Comparison of ENCODE assay signal across 14 cellular contexts in genomic region chr7:92119213-92119759, GRCh38. TPM values are rescaled to one million over a fixed set of nuclear protein-coding genes. Genes with fewer than 3 reads are reported as not detected.
A peak's percentile ranks its signal among the peaks of the same experiment; 100 is the strongest.
DNase-seq lines count a peak whose midpoint lies in the region; TF ChIP-seq lines count a peak whose summit lies in the region.
"Had no signal": no experiment of that assay in that cellular context is flagged by ENCODE, and none has a peak within 500 bp of the region (broad histone marks: within the 10 kb centered on the region; RNA-seq: fewer than 3 reads in every experiment).

No MANE protein-coding gene starts in this region.

- H3K4me2 ChIP-seq in Loucy (ENCODE audit: low read depth, low read length, poor library complexity, severe bottlenecking), result peak overlapping the region; percentile 55

- H3K9me3 Mint-ChIP-seq in T-helper 1 cell treated with Interleukin-12 subunit alpha and Interleukin-12 subunit beta and Interleukin-4 antibody, amounts not matched to agents 30 μg/mL and 1 μg/mL, for 36 hours, result peaks cover 5% of the 10 kb centered on the region
- H3K9me3 Mint-ChIP-seq in chondrocyte (ENCODE audit: low read depth) (peaks cover 17% of the 10 kb centered on the region), neural crest cell (no peaks in the 10 kb centered on the region)
- H3K9me3 Mint-ChIP-seq in CD8-positive, alpha-beta memory T cell, result no peaks in the 10 kb centered on the region

- H3K4me1 ChIP-seq in Loucy (ENCODE audit: insufficient read depth, low read length, poor library complexity, severe bottlenecking), result peaks cover 37% of the 10 kb centered on the region
- H3K4me1 ChIP-seq in CD8-positive, alpha-beta memory T cell (ENCODE audit: insufficient read depth, low read length), result no peaks in the 10 kb centered on the region

- peaks cover 62% of the 10 kb centered on the region for H3K36me3 Mint-ChIP-seq in T-helper 1 cell treated with Interleukin-12 subunit alpha and Interleukin-12 subunit beta and Interleukin-4 antibody, amounts not matched to agents 30 μg/mL and 1 μg/mL, for 36 hours (ENCODE audit: low read depth)
- H3K36me3 Mint-ChIP-seq in chondrocyte (ENCODE audit: low read depth), result peaks cover 37% of the 10 kb centered on the region
- peaks cover 46% of the 10 kb centered on the region for H3K36me3 Mint-ChIP-seq in neural crest cell (ENCODE audit: low read depth)
- H3K36me3 Mint-ChIP-seq in CD8-positive, alpha-beta memory T cell, result peaks cover 21 to 61% (median 30%) of the 10 kb centered on the region in 3 donors

- no peaks in the 10 kb centered on the region for H3K27me3 Mint-ChIP-seq in T-helper 1 cell treated with Interleukin-12 subunit alpha and Interleukin-12 subunit beta and Interleukin-4 antibody, amounts not matched to agents 30 μg/mL and 1 μg/mL, for 36 hours (ENCODE audit: low read depth)
- no peaks in the 10 kb centered on the region for H3K27me3 Mint-ChIP-seq in chondrocyte (ENCODE audit: low read depth)
- no peaks in the 10 kb centered on the region for H3K27me3 Mint-ChIP-seq in neural crest cell (ENCODE audit: low read depth)
- no peaks in the 10 kb centered on the region for H3K27me3 Mint-ChIP-seq in CD8-positive, alpha-beta memory T cell

- H3K27me3 ChIP-seq in Loucy (ENCODE audit: insufficient read depth, low read length, poor library complexity, severe bottlenecking), result no peaks in the 10 kb centered on the region
- H3K27me3 ChIP-seq in CD8-positive, alpha-beta memory T cell (ENCODE audit: insufficient read depth, low read length, poor library complexity, severe bottlenecking), result no peaks in the 10 kb centered on the region

- H3K4me1 Mint-ChIP-seq in T-helper 1 cell treated with Interleukin-12 subunit alpha and Interleukin-12 subunit beta and Interleukin-4 antibody, amounts not matched to agents 30 μg/mL and 1 μg/mL, for 36 hours (ENCODE audit: low read depth), result peaks cover 17% of the 10 kb centered on the region
- peaks cover 23% of the 10 kb centered on the region for H3K4me1 Mint-ChIP-seq in chondrocyte (ENCODE audit: low read depth)
- H3K4me1 Mint-ChIP-seq in neural crest cell, result peaks cover 22% of the 10 kb centered on the region
- peaks cover 2 to 17% (median 2%) of the 10 kb centered on the region in 3 donors for H3K4me1 Mint-ChIP-seq in CD8-positive, alpha-beta memory T cell

- peak overlapping the region; percentile 18 for H3K27ac Mint-ChIP-seq in T-helper 1 cell treated with Interleukin-12 subunit alpha and Interleukin-12 subunit beta and Interleukin-4 antibody, amounts not matched to agents 30 μg/mL and 1 μg/mL, for 36 hours
- peak overlapping the region; percentile 64 for H3K27ac Mint-ChIP-seq in chondrocyte (ENCODE audit: unreplicated experiment)
- peak overlapping the region; percentile 36 for H3K27ac Mint-ChIP-seq in neural crest cell (ENCODE audit: unreplicated experiment)
- H3K27ac Mint-ChIP-seq in CD8-positive, alpha-beta memory T cell, result no peak overlapping the region

- peaks cover 11% of the 10 kb centered on the region for H3K9me3 ChIP-seq in Loucy (ENCODE audit: insufficient read depth, low read depth, low read length)
- no peaks in the 10 kb centered on the region for H3K9me3 ChIP-seq in CD8-positive, alpha-beta memory T cell (ENCODE audit: low read length)

- no peak overlapping the region for H3K27ac ChIP-seq in CD8-positive, alpha-beta memory T cell (ENCODE audit: low read depth, low read length)
- H3K27ac ChIP-seq: SK-N-MC had no signal

- H3K36me3 ChIP-seq in Loucy (ENCODE audit: insufficient read depth, low read length), result peaks cover 91% of the 10 kb centered on the region
- peaks cover 13% of the 10 kb centered on the region for H3K36me3 ChIP-seq in CD8-positive, alpha-beta memory T cell (ENCODE audit: insufficient read depth, low read length)

- CTCF ChIA-PET in CD8-positive, alpha-beta memory T cell (lab: Charles Lee), result no interaction called here

- peak overlapping the region; percentile 22 for H3K4me3 ChIP-seq in Loucy (ENCODE audit: low read length, poor library complexity, severe bottlenecking)
- no peak overlapping the region for H3K4me3 ChIP-seq in CD8-positive, alpha-beta memory T cell (ENCODE audit: low read length)
- H3K4me3 ChIP-seq: SK-N-MC had no signal

- H3K9me2 ChIP-seq in Loucy (replicated peaks; ENCODE audit: low read depth, low read length), result no peaks in the 10 kb centered on the region

- POLR2A ChIA-PET in CD8-positive, alpha-beta memory T cell (lab: Charles Lee), result no interaction called here

- TF ChIP-seq CTCF in Loucy (conservative IDR thresholded peaks at IDR 0.05; ENCODE audit: low read length) (no peak), chondrocyte (IDR thresholded peaks at IDR 0.05) (no peak), neural crest cell (conservative IDR thresholded peaks at IDR 0.05) (no peak)

- H3K9ac ChIP-seq in Loucy (ENCODE audit: low read depth, low read length, poor library complexity, severe bottlenecking), result no peak overlapping the region

- no peak for DNase-seq in T-helper 1 cell
- no peak for DNase-seq in chondrocyte (ENCODE audit: low spot score)
- DNase-seq in neural crest cell (ENCODE audit: low read depth, low spot score), result no peak
- no peak for DNase-seq in CD8-positive, alpha-beta memory T cell
- no peak for DNase-seq in SW 1271 (lab: John Stamatoyannopoulos, UW)
- no peak for DNase-seq in NCI-H146 (lab: John Stamatoyannopoulos, UW)
- DNase-seq: Calu3, NCI-H1417 treated with DMSO at 0.1 percent for 48 hours, NCI-H2081 treated with DMSO at 0.1 percent for 48 hours, NCI-H2227 treated with DMSO at 0.1 percent for 48 hours, NCI-H526 had no signal

- peaks cover 98% of the 10 kb centered on the region for H3K79me2 ChIP-seq in Loucy (ENCODE audit: insufficient read depth, low read length)

- H3F3A ChIP-seq in Loucy (ENCODE audit: low read depth), result 0 out of 2 replicates have a peak, but pooled peaks cover 2% of the 10 kb centered on the region

- no peak overlapping the region for H3K4me3 Mint-ChIP-seq in T-helper 1 cell treated with Interleukin-12 subunit alpha and Interleukin-12 subunit beta and Interleukin-4 antibody, amounts not matched to agents 30 μg/mL and 1 μg/mL, for 36 hours
- H3K4me3 Mint-ChIP-seq in chondrocyte (ENCODE audit: unreplicated experiment) (no peak overlapping the region), neural crest cell (no peak overlapping the region)
- no peak overlapping the region for H3K4me3 Mint-ChIP-seq in CD8-positive, alpha-beta memory T cell

- H4K20me1 ChIP-seq in Loucy (ENCODE audit: insufficient read depth, low read length, poor library complexity, severe bottlenecking), result peaks cover 91% of the 10 kb centered on the region

- no peak overlapping the region for H2AFZ ChIP-seq in Loucy (ENCODE audit: low read length)

RNA-seq across cellular contexts. Expression of gene CYP51A1, which starts 15.0 kb away (rescaled TPM):
- 60.1 to 87.6 TPM (median 85.5 TPM) in 3 replicates for total RNA-seq in chondrocyte
- 193 and 196 TPM in 2 replicates for total RNA-seq in neural crest cell
- total RNA-seq in CD8-positive, alpha-beta memory T cell, result 10 to 100 TPM; 44.5 TPM
- polyA plus RNA-seq in CD8-positive, alpha-beta memory T cell, result 13.4 TPM

RNA-seq across cellular contexts. Expression of gene LRRD1, which starts 59.7 kb away (rescaled TPM):
- total RNA-seq in chondrocyte (0.22 to 0.41 TPM in 2 of 3 replicates, not detected in the other), neural crest cell (0.57 and 0.58 TPM in 2 replicates)
- total RNA-seq in CD8-positive, alpha-beta memory T cell, result not detected
- not detected for polyA plus RNA-seq in CD8-positive, alpha-beta memory T cell
- total RNA-seq: Calu3 had no signal

Comparison
In these comparisons a context has a peak if more than half of its experiments do, and no peak if none do; other contexts are left out.
1. H3K27ac Mint-ChIP-seq: peak in T-helper 1 cell treated with Interleukin-12 subunit alpha and Interleukin-12 subunit beta and Interleukin-4 antibody, amounts not matched to agents 30 μg/mL and 1 μg/mL, for 36 hours (single experiment), chondrocyte (single experiment) and neural crest cell (single experiment); none in CD8-positive, alpha-beta memory T cell (0 of 8).